Comparison of ENCODE assay signal across 22 cellular contexts in genomic region chr17:44769647-44770084, GRCh38.
"Had no signal": no experiment of that assay in that cellular context is flagged by ENCODE, and none has a peak within 500 bp of the region (broad histone marks: within the 10 kb centered on the region; RNA-seq: fewer than 3 reads in every experiment).

No MANE protein-coding gene starts in this region.

- H2AFZ ChIP-seq: neural progenitor cell, parathyroid adenoma had no signal

- H3K9ac ChIP-seq: neural progenitor cell, parathyroid adenoma had no signal

- H3K4me3 Mint-ChIP-seq: natural killer cell treated with Interleukin-12 subunit alpha and Interleukin-12 subunit beta and Interleukin-15 and Interleukin-18, amount 100 ng/mL, for 72 hours; neural progenitor cell; stimulated activated effector memory CD8-positive, alpha-beta T cell treated with anti-CD3 and anti-CD28 coated beads, Interleukin-12 subunit alpha, Interleukin-12 subunit beta, amount 100 ng/mL, for 72 hours; stimulated activated naive CD8-positive, alpha-beta T cell treated with anti-CD3 and anti-CD28 coated beads, Interleukin-15, Interleukin-2, amounts not matched to agents 100 ng/mL and 50 ng/mL, for 24 hours had no signal

- H3K36me3 ChIP-seq: gastrocnemius medialis, heart right ventricle, left lung, neural progenitor cell, prostate gland, right lobe of liver, tibial artery had no signal

- H3K27me3 ChIP-seq: neural progenitor cell, right lobe of liver had no signal

- H3K4me3 ChIP-seq: gastrocnemius medialis, heart right ventricle, left lung, lung, neural progenitor cell, prostate gland, right lobe of liver, tibial artery had no signal

- ATAC-seq: esophagus mucosa; gastrocnemius medialis; heart right ventricle; left lung; natural killer cell treated with Interleukin-12 subunit alpha and Interleukin-12 subunit beta and Interleukin-15 and Interleukin-18, amount 100 ng/mL, for 72 hours; stimulated activated effector memory CD8-positive, alpha-beta T cell treated with anti-CD3 and anti-CD28 coated beads, Interleukin-12 subunit alpha, Interleukin-12 subunit beta, amount 100 ng/mL, for 72 hours had no signal

- H3K27ac ChIP-seq: gastrocnemius medialis, heart right ventricle, left lung, neural progenitor cell, parathyroid adenoma, prostate gland, right lobe of liver, tibial artery had no signal

- H3K9me3 Mint-ChIP-seq: natural killer cell treated with Interleukin-12 subunit alpha and Interleukin-12 subunit beta and Interleukin-15 and Interleukin-18, amount 100 ng/mL, for 72 hours; stimulated activated effector memory CD8-positive, alpha-beta T cell treated with anti-CD3 and anti-CD28 coated beads, Interleukin-12 subunit alpha, Interleukin-12 subunit beta, amount 100 ng/mL, for 72 hours; stimulated activated naive CD8-positive, alpha-beta T cell treated with anti-CD3 and anti-CD28 coated beads, Interleukin-15, Interleukin-2, amounts not matched to agents 100 ng/mL and 50 ng/mL, for 24 hours had no signal

- DNase-seq: effector memory CD4-positive, alpha-beta T cell; gastrocnemius medialis; heart right ventricle; hypothalamus; kidney glomerular epithelial cell; left lung; midbrain; occipital lobe; right lobe of liver; stimulated activated CD4-positive, alpha-beta T cell treated with anti-CD3 and anti-CD28 coated beads, Interleukin-4, amount 100 ng/mL, for 1 hour; stimulated activated CD8-positive, alpha-beta memory T cell treated with anti-CD3 and anti-CD28 coated beads, Interleukin-4, amount 100 ng/mL, for 48 hours; tibial artery had no signal

- FAIRE-seq: endometrium, islet of Langerhans had no signal

- H3K79me2 ChIP-seq: parathyroid adenoma had no signal

- H3K27ac Mint-ChIP-seq: natural killer cell treated with Interleukin-12 subunit alpha and Interleukin-12 subunit beta and Interleukin-15 and Interleukin-18, amount 100 ng/mL, for 72 hours; neural progenitor cell; stimulated activated effector memory CD8-positive, alpha-beta T cell treated with anti-CD3 and anti-CD28 coated beads, Interleukin-12 subunit alpha, Interleukin-12 subunit beta, amount 100 ng/mL, for 72 hours; stimulated activated naive CD8-positive, alpha-beta T cell treated with anti-CD3 and anti-CD28 coated beads, Interleukin-15, Interleukin-2, amounts not matched to agents 100 ng/mL and 50 ng/mL, for 24 hours had no signal

- H3K4me2 ChIP-seq: neural progenitor cell had no signal

- H3K9me3 ChIP-seq: gastrocnemius medialis, heart right ventricle, left lung, prostate gland, right lobe of liver, tibial artery had no signal

- H3K36me3 Mint-ChIP-seq: natural killer cell treated with Interleukin-12 subunit alpha and Interleukin-12 subunit beta and Interleukin-15 and Interleukin-18, amount 100 ng/mL, for 72 hours; neural progenitor cell; stimulated activated effector memory CD8-positive, alpha-beta T cell treated with anti-CD3 and anti-CD28 coated beads, Interleukin-12 subunit alpha, Interleukin-12 subunit beta, amount 100 ng/mL, for 72 hours had no signal

- H3K4me1 ChIP-seq: gastrocnemius medialis, parathyroid adenoma, prostate gland, right lobe of liver, tibial artery had no signal
